In the genomic region with DNA sequence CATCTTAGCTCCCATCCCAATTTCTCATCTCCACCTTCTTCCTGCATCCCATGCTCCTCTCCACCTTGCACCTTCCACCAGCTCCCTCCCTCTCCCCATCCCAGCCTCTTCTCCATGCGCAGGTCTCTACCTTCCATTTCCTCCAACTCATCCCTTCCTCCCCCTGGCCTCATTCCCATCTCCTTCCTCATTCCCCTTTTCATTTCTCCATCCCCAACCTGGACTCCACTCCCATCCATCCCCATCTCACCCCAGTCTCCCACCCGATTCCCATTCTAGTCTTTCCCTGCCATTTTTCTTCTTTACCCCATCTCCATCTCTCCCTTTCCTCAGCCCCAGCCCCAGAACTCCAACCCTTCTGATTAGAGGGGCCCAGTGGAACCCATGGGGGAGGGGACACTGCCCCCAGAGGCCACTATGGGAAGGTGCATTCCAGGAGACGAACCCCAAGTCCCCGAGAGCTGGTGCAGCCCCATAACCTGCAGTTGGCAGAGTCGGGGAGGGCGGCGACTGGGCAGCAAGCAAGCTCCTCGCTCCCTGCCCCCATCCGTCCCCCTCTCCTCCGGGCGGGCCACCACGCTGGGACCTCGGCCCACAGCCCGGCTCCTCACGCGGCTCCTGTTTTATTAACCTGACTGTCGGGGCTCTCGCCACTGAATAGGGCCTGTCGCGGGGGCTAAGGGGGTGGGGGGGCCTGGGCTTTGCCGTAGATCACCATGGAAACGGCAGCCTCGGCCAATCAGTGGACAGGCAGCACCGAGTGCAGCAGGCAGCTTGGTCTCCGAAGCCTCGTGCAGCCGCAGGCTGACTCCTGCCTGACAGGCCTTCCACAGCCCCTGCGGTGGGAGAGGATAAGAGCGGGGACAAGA, we compare ENCODE assay signal across 8 cellular contexts.
A peak's percentile ranks its signal among the peaks of the same experiment; 100 is the strongest.
DNase-seq lines count a peak whose midpoint lies in the region; ATAC-seq lines count a peak whose summit lies in the region.

No MANE protein-coding gene starts in this region.

- H3K27ac Mint-ChIP-seq in memory B cell = no peak overlapping the region

- no peaks in the 10 kb centered on the region for H3K4me1 Mint-ChIP-seq in memory B cell

- H3K36me3 Mint-ChIP-seq in memory B cell = no peaks in the 10 kb centered on the region

- DNase-seq in NCI-H82 (lab: John Stamatoyannopoulos, UW) (peak; percentile 41), NCI-H82 treated with DMSO at 0.1 percent for 48 hours (lab: John Stamatoyannopoulos, UW; ENCODE audit: unreplicated experiment) (no peak), SW480 (ENCODE audit: low spot score) (peak; percentile 31), memory B cell (ENCODE audit: low spot score in 2 of 2) (peak in 1 of 2 donors; percentile 27), GF-D8 (lab: John Stamatoyannopoulos, UW) (no peak)
- peak; percentile 9 for DNase-seq in central memory CD4-positive, alpha-beta T cell

- no peak overlapping the region for H3K4me3 Mint-ChIP-seq in memory B cell

- no peaks in the 10 kb centered on the region for H3K9me3 Mint-ChIP-seq in memory B cell

- ATAC-seq in HG02938 (IDR thresholded peaks at IDR 0.05; ENCODE audit: unreplicated experiment) (peak; percentile 81), memory B cell (ENCODE audit: low read depth) (peak; percentile 73), GM21447 (IDR thresholded peaks at IDR 0.05; ENCODE audit: unreplicated experiment) (no peak)

- H3K27me3 Mint-ChIP-seq in memory B cell = peaks cover 33% of the 10 kb centered on the region

Comparison
In these comparisons a context has a peak if more than half of its experiments do, and no peak if none do; other contexts are left out.
1. DNase-seq: peak in NCI-H82 (single experiment), SW480 (single experiment) and central memory CD4-positive, alpha-beta T cell (single experiment); none in NCI-H82 treated with DMSO at 0.1 percent for 48 hours (single experiment) and GF-D8 (single experiment).